ENCODE assay signal across 10 cellular contexts in the genomic region with DNA sequence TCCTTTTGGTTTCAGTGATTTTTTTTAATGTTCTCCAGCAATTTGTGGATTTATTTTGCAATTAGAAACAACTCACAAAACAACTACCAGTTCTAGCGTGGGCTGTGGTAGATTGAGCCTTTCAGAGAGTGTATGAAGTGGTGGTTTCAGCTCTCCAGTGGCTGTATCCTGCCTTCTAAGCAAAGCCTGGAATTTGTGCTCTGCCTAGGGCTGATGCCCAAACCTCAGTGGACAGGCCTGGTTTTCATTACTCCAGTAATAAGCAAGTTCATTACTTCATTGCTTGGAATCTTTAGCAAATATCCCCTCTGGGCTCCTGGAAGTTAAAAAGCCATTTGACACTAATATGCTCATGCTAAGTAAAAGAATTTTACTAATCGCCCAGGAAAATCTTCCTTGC. TPM values are rescaled to one million over a fixed set of nuclear protein-coding genes. Genes with fewer than 3 reads are reported as not detected.
DNase-seq lines count a peak whose midpoint lies in the region; ATAC-seq and TF ChIP-seq lines count a peak whose summit lies in the region.
"Had no signal": no experiment of that assay in that cellular context is flagged by ENCODE, and none has a peak within 500 bp of the region (broad histone marks: within the 10 kb centered on the region; RNA-seq: fewer than 3 reads in every experiment).

No MANE protein-coding gene starts in this region.

- H3K36me3 Mint-ChIP-seq in activated CD4-positive, alpha-beta T cell treated with anti-CD3 and anti-CD28 coated beads, Interleukin-2, amount 10 ng/mL, durations not matched to agents 7 days and 5 days (ENCODE audit: low read depth): peaks cover 61% of the 10 kb centered on the region
- peaks cover 32% of the 10 kb centered on the region for H3K36me3 Mint-ChIP-seq in T-cell

- H3K27me3 Mint-ChIP-seq in activated CD4-positive, alpha-beta T cell treated with anti-CD3 and anti-CD28 coated beads, Interleukin-2, amount 10 ng/mL, durations not matched to agents 7 days and 5 days: no peaks in the 10 kb centered on the region
- H3K27me3 Mint-ChIP-seq in T-cell: no peaks in the 10 kb centered on the region
- no peaks in the 10 kb centered on the region for H3K27me3 Mint-ChIP-seq in stimulated activated naive CD8-positive, alpha-beta T cell treated with anti-CD3 and anti-CD28 coated beads, Interleukin-15, amount 100 ng/mL, for 72 hours

- H3K4me3 Mint-ChIP-seq in activated CD4-positive, alpha-beta T cell treated with anti-CD3 and anti-CD28 coated beads, Interleukin-2, amount 10 ng/mL, durations not matched to agents 7 days and 5 days: no peak overlapping the region
- peak overlapping the region in 2 of 3 donors; percentile 41 to 62 for H3K4me3 Mint-ChIP-seq in T-cell
- H3K4me3 Mint-ChIP-seq in stimulated activated naive CD8-positive, alpha-beta T cell treated with anti-CD3 and anti-CD28 coated beads, Interleukin-15, amount 100 ng/mL, for 72 hours: peak overlapping the region; percentile 46 to 78

- CTCF ChIA-PET in activated CD4-positive, alpha-beta T cell treated with anti-CD3 and anti-CD28 coated beads, Interleukin-2, amount 10 ng/mL, durations not matched to agents 7 days and 5 days (lab: Charles Lee): no interaction called here
- CTCF ChIA-PET in T-cell (lab: Charles Lee): interaction anchor here in 1 of 2 donors (0.6 kb wide), 2 partner anchors 60 to 671 kb away, joined by 3 read pairs; no protein-coding TSS in a partner anchor

- DNase-seq in activated CD4-positive, alpha-beta T cell treated with anti-CD3 and anti-CD28 coated beads, Interleukin-2, amount 10 ng/mL, durations not matched to agents 7 days and 5 days: no peak
- no peak for DNase-seq in activated CD4-positive, alpha-beta T cell treated with anti-CD3 and anti-CD28 coated beads, Interleukin-2, amount 50 U/mL, for 48 hours
- DNase-seq in T-cell (no peak), fibroblast of the aortic adventitia (ENCODE audit: low read depth) (peak; percentile 72), NCI-H1417 (lab: John Stamatoyannopoulos, UW) (no peak), HuH-7.5 (ENCODE audit: low spot score) (no peak)
- DNase-seq in stimulated activated naive CD8-positive, alpha-beta T cell treated with anti-CD3 and anti-CD28 coated beads, Interleukin-15, amount 100 ng/mL, for 72 hours: no peak
- DNase-seq: NCI-H2081 had no signal

- POLR2A ChIA-PET in activated CD4-positive, alpha-beta T cell treated with anti-CD3 and anti-CD28 coated beads, Interleukin-2, amount 10 ng/mL, durations not matched to agents 7 days and 5 days (lab: Charles Lee): no interaction called here
- POLR2A ChIA-PET in T-cell (lab: Charles Lee): no interaction called here

- H3K4me1 Mint-ChIP-seq in activated CD4-positive, alpha-beta T cell treated with anti-CD3 and anti-CD28 coated beads, Interleukin-2, amount 10 ng/mL, durations not matched to agents 7 days and 5 days: peaks cover 86% of the 10 kb centered on the region
- peaks cover 87 to 89% (median 87%) of the 10 kb centered on the region in 3 donors for H3K4me1 Mint-ChIP-seq in T-cell
- peaks cover 94% of the 10 kb centered on the region for H3K4me1 Mint-ChIP-seq in stimulated activated naive CD8-positive, alpha-beta T cell treated with anti-CD3 and anti-CD28 coated beads, Interleukin-15, amount 100 ng/mL, for 72 hours

- ATAC-seq in T-cell (replicated peaks in 1 of 4) (peak; percentile 31 to 48 (median 42)), HG03457 (IDR thresholded peaks at IDR 0.05; ENCODE audit: unreplicated experiment) (no peak)
- ATAC-seq in stimulated activated naive CD8-positive, alpha-beta T cell treated with anti-CD3 and anti-CD28 coated beads, Interleukin-15, amount 100 ng/mL, for 72 hours: peak; percentile 60

- H3K9me3 Mint-ChIP-seq in activated CD4-positive, alpha-beta T cell treated with anti-CD3 and anti-CD28 coated beads, Interleukin-2, amount 10 ng/mL, durations not matched to agents 7 days and 5 days: no peaks in the 10 kb centered on the region
- no peaks in the 10 kb centered on the region for H3K9me3 Mint-ChIP-seq in T-cell
- H3K9me3 Mint-ChIP-seq in stimulated activated naive CD8-positive, alpha-beta T cell treated with anti-CD3 and anti-CD28 coated beads, Interleukin-15, amount 100 ng/mL, for 72 hours: no peaks in the 10 kb centered on the region

- H3K4me3 ChIP-seq in fibroblast of the aortic adventitia (ENCODE audit: low read depth, low read length): no peak overlapping the region
- H3K4me3 ChIP-seq: tibial nerve had no signal

- peak overlapping the region; percentile 76 for H3K27ac Mint-ChIP-seq in activated CD4-positive, alpha-beta T cell treated with anti-CD3 and anti-CD28 coated beads, Interleukin-2, amount 10 ng/mL, durations not matched to agents 7 days and 5 days
- peak overlapping the region; percentile 90 to 91 for H3K27ac Mint-ChIP-seq in T-cell
- H3K27ac Mint-ChIP-seq in stimulated activated naive CD8-positive, alpha-beta T cell treated with anti-CD3 and anti-CD28 coated beads, Interleukin-15, amount 100 ng/mL, for 72 hours: peak overlapping the region in 1 of 2 donors; percentile 39

- TF ChIP-seq CTCF in fibroblast of the aortic adventitia (IDR thresholded peaks at IDR 0.05; ENCODE audit: insufficient read depth, low read length): no peak

RNA-seq across cellular contexts. Expression of gene APBB1IP, which starts 35.9 kb away (rescaled TPM):
- total RNA-seq in activated CD4-positive, alpha-beta T cell treated with anti-CD3 and anti-CD28 coated beads, Interleukin-2, amount 10 ng/mL, durations not matched to agents 7 days and 5 days: 10 to 100 TPM; 78.4 to 92.2 TPM
- 100 to 1,000 TPM in 1 of 5 donors, 10 to 100 TPM in 4; 86.5 to 102 (median 88.4) TPM for total RNA-seq in T-cell
- 2.9 and 5.9 TPM in 2 replicates for total RNA-seq in fibroblast of the aortic adventitia (ENCODE audit: low replicate concordance)

Comparison
In these comparisons a context has a peak if more than half of its experiments do, and no peak if none do; other contexts are left out.
1. RNA of gene APBB1IP, which starts 35.9 kb away (total RNA-seq): 78.4 to 92.2 TPM in activated CD4-positive, alpha-beta T cell treated with anti-CD3 and anti-CD28 coated beads, Interleukin-2, amount 10 ng/mL, durations not matched to agents 7 days and 5 days and 86.5 to 102 TPM in T-cell; 2.9 to 5.9 TPM in fibroblast of the aortic adventitia; every median in the first group is over 10 times any median in the second.